In the genomic region with DNA sequence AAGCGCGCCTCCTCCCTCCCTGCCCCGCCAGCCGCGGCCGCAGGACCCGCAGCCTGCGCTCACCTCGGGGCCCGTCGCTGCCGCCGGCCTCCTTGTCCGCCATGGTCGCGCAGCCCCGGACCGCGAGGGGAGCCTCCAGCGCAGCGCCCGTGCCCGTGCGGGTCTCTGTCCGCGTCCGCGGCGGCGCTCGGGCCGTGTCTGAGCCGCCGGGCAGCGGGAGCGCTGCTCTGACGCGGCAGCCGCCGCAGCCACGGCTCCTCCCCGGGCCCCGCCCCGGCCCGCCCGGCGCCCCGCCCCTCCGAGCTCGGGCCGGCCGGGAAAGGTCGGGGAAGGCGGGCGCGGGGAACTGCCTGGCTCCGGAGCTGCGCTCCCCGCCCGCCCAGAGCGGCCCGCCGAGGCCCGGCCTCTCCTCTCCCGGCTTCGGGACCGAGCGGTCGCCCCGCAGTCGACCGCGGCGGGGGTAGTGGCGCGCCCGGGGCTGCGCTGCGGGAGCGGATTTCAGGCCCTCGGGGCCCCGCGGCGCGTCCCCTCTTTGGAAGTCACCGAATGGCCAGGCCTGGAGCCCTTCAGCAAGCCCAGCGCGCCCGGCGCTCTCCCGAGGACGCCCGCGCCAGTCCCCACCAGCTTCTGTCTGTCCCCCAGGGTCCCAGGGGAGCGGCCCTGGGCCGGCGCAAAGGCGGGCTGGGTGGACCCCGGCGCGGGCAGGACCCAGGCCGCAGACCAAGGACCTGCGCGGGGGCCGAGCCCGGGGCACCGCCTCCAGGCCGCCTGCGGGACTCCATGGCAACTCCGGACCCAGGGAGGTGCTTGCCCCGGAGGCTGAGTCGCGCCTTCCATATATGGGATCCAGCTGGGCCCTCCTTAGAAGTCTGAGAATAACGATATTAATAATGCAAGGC, we compare ENCODE assay signal across 8 cellular contexts. TPM values are rescaled to one million over a fixed set of nuclear protein-coding genes. Genes with fewer than 3 reads are reported as not detected.
DNase-seq lines count a peak whose midpoint lies in the region; ATAC-seq and TF ChIP-seq lines count a peak whose summit lies in the region.

A gene with protein sequence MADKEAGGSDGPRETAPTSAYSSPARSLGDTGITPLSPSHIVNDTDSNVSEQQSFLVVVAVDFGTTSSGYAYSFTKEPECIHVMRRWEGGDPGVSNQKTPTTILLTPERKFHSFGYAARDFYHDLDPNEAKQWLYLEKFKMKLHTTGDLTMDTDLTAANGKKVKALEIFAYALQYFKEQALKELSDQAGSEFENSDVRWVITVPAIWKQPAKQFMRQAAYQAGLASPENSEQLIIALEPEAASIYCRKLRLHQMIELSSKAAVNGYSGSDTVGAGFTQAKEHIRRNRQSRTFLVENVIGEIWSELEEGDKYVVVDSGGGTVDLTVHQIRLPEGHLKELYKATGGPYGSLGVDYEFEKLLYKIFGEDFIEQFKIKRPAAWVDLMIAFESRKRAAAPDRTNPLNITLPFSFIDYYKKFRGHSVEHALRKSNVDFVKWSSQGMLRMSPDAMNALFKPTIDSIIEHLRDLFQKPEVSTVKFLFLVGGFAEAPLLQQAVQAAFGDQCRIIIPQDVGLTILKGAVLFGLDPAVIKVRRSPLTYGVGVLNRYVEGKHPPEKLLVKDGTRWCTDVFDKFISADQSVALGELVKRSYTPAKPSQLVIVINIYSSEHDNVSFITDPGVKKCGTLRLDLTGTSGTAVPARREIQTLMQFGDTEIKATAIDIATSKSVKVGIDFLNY (minus strand): TSS at position 200 of the 899 bp plus-strand sequence. CDS start 97 bp downstream, at position 103.

- intact Hi-C loops in MCF 10A (cut with micrococcal nuclease): loop anchor here (1.0 to 2.0 kb wide), 2 partner anchors 46 to 60 kb away; no protein-coding TSS in a partner anchor

- no peaks in the 10 kb centered on the region for H3K4me1 Mint-ChIP-seq in MCF 10A (ENCODE audit: insufficient read depth, unreplicated experiment)

- ATAC-seq in GM21390 (IDR thresholded peaks at IDR 0.05; ENCODE audit: unreplicated experiment): peak; percentile 95

- no peak within 1 kb of the TSS for H3K9ac ChIP-seq in iPS-18a (ENCODE audit: low read length)

- no peak for TF ChIP-seq CTCF in MCF 10A (IDR thresholded peaks at IDR 0.05; ENCODE audit: unreplicated experiment)

- H3K4me3 ChIP-seq in iPS-18a (ENCODE audit: low read length): peak within 1 kb of the TSS; percentile 62

- no peaks in the 10 kb centered on the region for H3K4me1 ChIP-seq in iPS-18a (ENCODE audit: control insufficient read depth, low read depth, low read length)

- no peaks in the 10 kb centered on the region for H3K9me3 Mint-ChIP-seq in MCF 10A (ENCODE audit: unreplicated experiment)

- H3K36me3 Mint-ChIP-seq in MCF 10A (ENCODE audit: insufficient read depth, unreplicated experiment): no peaks in the 10 kb centered on the region

- DNase-seq in DMS153 treated with DMSO at 0.1 percent for 48 hours (lab: John Stamatoyannopoulos, UW; ENCODE audit: unreplicated experiment) (peak; percentile 12), HS-5 (ENCODE audit: low read depth) (peak; percentile 56), T-helper 22 cell (ENCODE audit: low read depth) (peak; percentile 23), MCF 10A (ENCODE audit: unreplicated experiment) (peak; percentile 79), retina (peak; percentile 84), GDM1 (lab: John Stamatoyannopoulos, UW) (no peak)

- no peak within 1 kb of the TSS for H3K27ac Mint-ChIP-seq in MCF 10A (ENCODE audit: low read depth, unreplicated experiment)

- H3K4me3 Mint-ChIP-seq in MCF 10A (ENCODE audit: unreplicated experiment): peak within 1 kb of the TSS; percentile 71

- no peaks in the 10 kb centered on the region for H3K27me3 Mint-ChIP-seq in MCF 10A (ENCODE audit: insufficient read depth, unreplicated experiment)

- H3K9me3 ChIP-seq in iPS-18a (ENCODE audit: control insufficient read depth, low read depth, low read length): no peaks in the 10 kb centered on the region

- H3K27ac ChIP-seq in iPS-18a (ENCODE audit: low read length): no peak within 1 kb of the TSS

- H3K27me3 ChIP-seq in iPS-18a (ENCODE audit: control insufficient read depth, insufficient read depth, low read length): peaks cover 64% of the 10 kb centered on the region

- TSS peak; percentile 66 for BruUV-seq in MCF 10A (replicated peaks; lab: Mats Ljungman, UMichigan)

- H3K36me3 ChIP-seq in iPS-18a (ENCODE audit: control insufficient read depth, low read depth, low read length): no peaks in the 10 kb centered on the region

- CTCF ChIA-PET in MCF 10A (lab: Yijun Ruan, JAX): interaction anchor here (0.6 to 2.3 kb wide), 5 partner anchors 27 to 738 kb away, joined by 3 to 9 read pairs (median 3); no protein-coding TSS in a partner anchor

- POLR2A ChIA-PET in MCF 10A (lab: Yijun Ruan, JAX): interaction anchor here (0.5 to 1.9 kb wide), 13 partner anchors 11 to 262 kb away, joined by 3 to 29 read pairs (median 4); no protein-coding TSS in a partner anchor

RNA-seq across cellular contexts. Expression of the gene that starts here (rescaled TPM):
- 9.1 and 13.1 TPM in 2 replicates for total RNA-seq in MCF 10A (2022)
